ENCODE assay signal across 9 cellular contexts in genomic region chr15:65085990-65086679, GRCh38. TPM values are rescaled to one million over a fixed set of nuclear protein-coding genes. Genes with fewer than 3 reads are reported as not detected.
DNase-seq lines count a peak whose midpoint lies in the region; ATAC-seq and TF ChIP-seq lines count a peak whose summit lies in the region.
"Had no signal": no experiment of that assay in that cellular context is flagged by ENCODE, and none has a peak within 500 bp of the region (broad histone marks: within the 10 kb centered on the region; RNA-seq: fewer than 3 reads in every experiment).

No MANE protein-coding gene starts in this region.

- H2AFZ ChIP-seq in GM23338: peak overlapping the region; percentile 76; the same call in 1 of the 2 replicates

- H3K4me1 ChIP-seq in GM23338 (ENCODE audit: insufficient read depth) (peaks cover 41% of the 10 kb centered on the region), ascending aorta (peaks cover 56 to 82% of the 10 kb centered on the region in 2 donors)

- ATAC-seq in GM23338 (peak; percentile 63), memory B cell (ENCODE audit: low read depth) (peak; percentile 32), GM18858 (IDR thresholded peaks at IDR 0.05; ENCODE audit: unreplicated experiment) (no peak), GM21717 (IDR thresholded peaks at IDR 0.05; ENCODE audit: unreplicated experiment) (no peak)
- no peak for ATAC-seq in activated T-helper 17 cell treated with anti-CD3 and anti-CD28 coated beads, Interleukin-2, amount 50 U/mL, for 72 hours (replicated peaks)

- H3K4me2 ChIP-seq in GM23338: no peak overlapping the region

- H3K9me3 Mint-ChIP-seq in GM23338: no peaks in the 10 kb centered on the region
- H3K9me3 Mint-ChIP-seq in memory B cell: no peaks in the 10 kb centered on the region
- H3K9me3 Mint-ChIP-seq in activated T-helper 17 cell treated with anti-CD3 and anti-CD28 coated beads, Interleukin-2, amount 50 U/mL, for 72 hours: no peaks in the 10 kb centered on the region

- H3K36me3 Mint-ChIP-seq in GM23338 (ENCODE audit: low read depth): no peaks in the 10 kb centered on the region
- H3K36me3 Mint-ChIP-seq in memory B cell: no peaks in the 10 kb centered on the region
- H3K36me3 Mint-ChIP-seq in activated T-helper 17 cell treated with anti-CD3 and anti-CD28 coated beads, Interleukin-2, amount 50 U/mL, for 72 hours (ENCODE audit: low read depth): no peaks in the 10 kb centered on the region

- H3K27me3 Mint-ChIP-seq in GM23338 (ENCODE audit: insufficient read depth, low read depth, poor library complexity) (peaks cover 17% of the 10 kb centered on the region), memory B cell (peaks cover 23% of the 10 kb centered on the region)
- H3K27me3 Mint-ChIP-seq in activated T-helper 17 cell treated with anti-CD3 and anti-CD28 coated beads, Interleukin-2, amount 50 U/mL, for 72 hours: peaks cover 15% of the 10 kb centered on the region

- H4K20me1 ChIP-seq in GM23338 (replicated peaks; ENCODE audit: insufficient read depth): no peaks in the 10 kb centered on the region

- no peaks in the 10 kb centered on the region for H3K79me2 ChIP-seq in GM23338 (replicated peaks; ENCODE audit: insufficient read depth)

- H3K4me3 ChIP-seq in GM23338 (no peak overlapping the region), ascending aorta (no peak overlapping the region)

- no peaks in the 10 kb centered on the region for H3K9me3 ChIP-seq in ascending aorta

- peaks cover 64% of the 10 kb centered on the region for H3K4me1 Mint-ChIP-seq in GM23338
- peaks cover 6% of the 10 kb centered on the region for H3K4me1 Mint-ChIP-seq in memory B cell
- peaks cover 8% of the 10 kb centered on the region for H3K4me1 Mint-ChIP-seq in activated T-helper 17 cell treated with anti-CD3 and anti-CD28 coated beads, Interleukin-2, amount 50 U/mL, for 72 hours

- H3K27ac Mint-ChIP-seq in GM23338: no peak overlapping the region; the same call in 1 of the 2 replicates
- H3K27ac Mint-ChIP-seq in memory B cell: no peak overlapping the region
- no peak overlapping the region for H3K27ac Mint-ChIP-seq in activated T-helper 17 cell treated with anti-CD3 and anti-CD28 coated beads, Interleukin-2, amount 50 U/mL, for 72 hours

- peak; percentile 60 for TF ChIP-seq CTCF in C4-2B (conservative IDR thresholded peaks at IDR 0.05)
- peak; percentile 67 to 86 for TF ChIP-seq CTCF in GM23338 (conservative IDR thresholded peaks at IDR 0.05; ENCODE audit: low read depth in 2 of 2)
- TF ChIP-seq CTCF in ascending aorta (IDR thresholded peaks at IDR 0.05): peak in 1 of 3 experiments; percentile 27

- peaks cover 21% of the 10 kb centered on the region for H3F3A ChIP-seq in GM23338 (replicated peaks; ENCODE audit: low read depth)

- H3K9me2 ChIP-seq in GM23338 (ENCODE audit: insufficient read depth): no peaks in the 10 kb centered on the region

- H3K4me3 Mint-ChIP-seq in GM23338 (no peak overlapping the region), memory B cell (no peak overlapping the region)
- H3K4me3 Mint-ChIP-seq in activated T-helper 17 cell treated with anti-CD3 and anti-CD28 coated beads, Interleukin-2, amount 50 U/mL, for 72 hours: no peak overlapping the region

- DNase-seq in GM23338 (ENCODE audit: low spot score) (peak; percentile 84), ascending aorta (ENCODE audit: low spot score in 2 of 2) (no peak), memory B cell (ENCODE audit: low spot score in 2 of 2) (no peak), DMS79 (lab: John Stamatoyannopoulos, UW) (no peak)

- H3K27me3 ChIP-seq in GM23338 (ENCODE audit: insufficient read depth) (no peaks in the 10 kb centered on the region), ascending aorta (no peaks in the 10 kb centered on the region)

- H3K27ac ChIP-seq in C4-2B (no peak overlapping the region), GM23338 (ENCODE audit: low read depth) (no peak overlapping the region), ascending aorta (peak overlapping the region; percentile 96 to 98)
- H3K27ac ChIP-seq: epithelial cell of prostate had no signal

- H3K36me3 ChIP-seq in GM23338 (ENCODE audit: insufficient read depth) (no peaks in the 10 kb centered on the region), ascending aorta (no peaks in the 10 kb centered on the region)

- intact Hi-C loops in ascending aorta (cut with DNase I): no loop called here

TF ChIP-seq in GM23338, 12 proteins besides CTCF, POLR2A, EP300 and RAD21 (continues in another document):
- no peak for TF ChIP-seq ETS1 (IDR thresholded peaks at IDR 0.05)

RNA-seq across cellular contexts. Expression of gene KBTBD13, which starts 9.6 kb away (rescaled TPM):
- not detected in 2 replicates for total RNA-seq in GM23338 (2014; rRNA removed; shearing (Covaris generic))
- 0.09 TPM in 1 of 2 replicates, not detected in the other for polyA plus RNA-seq in GM23338 (2016; fragmentation: Nextera tagmentation; extraction: Ambion mirVana)
- 0.21 TPM for total RNA-seq in ascending aorta
- not detected for total RNA-seq in activated T-helper 17 cell treated with anti-CD3 and anti-CD28 coated beads, Interleukin-2, amount 50 U/mL, for 72 hours

RNA-seq across cellular contexts. Expression of gene RASL12, which starts 18.3 kb away (rescaled TPM):
- 20.1 and 27.7 TPM in 2 replicates for total RNA-seq in GM23338 (2014; rRNA removed; shearing (Covaris generic))
- polyA plus RNA-seq in GM23338 (2016; fragmentation: Nextera tagmentation; extraction: Ambion mirVana): 4.5 and 5.4 TPM in 2 replicates
- 187 TPM for total RNA-seq in ascending aorta
- total RNA-seq in activated T-helper 17 cell treated with anti-CD3 and anti-CD28 coated beads, Interleukin-2, amount 50 U/mL, for 72 hours: not detected

RNA-seq across cellular contexts. Expression of gene UBAP1L, which starts 28.9 kb away (rescaled TPM):
- total RNA-seq in GM23338 (2014; rRNA removed; shearing (Covaris generic)): 1.4 and 1.5 TPM in 2 replicates
- 0.47 and 0.53 TPM in 2 replicates for polyA plus RNA-seq in GM23338 (2016; fragmentation: Nextera tagmentation; extraction: Ambion mirVana)
- total RNA-seq in ascending aorta: 10.9 TPM
- 1 to 10 TPM; 5.2 to 6.1 TPM for total RNA-seq in activated T-helper 17 cell treated with anti-CD3 and anti-CD28 coated beads, Interleukin-2, amount 50 U/mL, for 72 hours

RNA-seq across cellular contexts. Expression of gene SLC51B, which starts 40.9 kb away (rescaled TPM):
- not detected in 2 replicates for total RNA-seq in GM23338 (2014; rRNA removed; shearing (Covaris generic))
- not detected in 2 replicates for polyA plus RNA-seq in GM23338 (2016; fragmentation: Nextera tagmentation; extraction: Ambion mirVana)
- not detected for total RNA-seq in ascending aorta
- total RNA-seq in activated T-helper 17 cell treated with anti-CD3 and anti-CD28 coated beads, Interleukin-2, amount 50 U/mL, for 72 hours: not detected

RNA-seq across cellular contexts. Expression of gene PDCD7, which starts 47.5 kb away (rescaled TPM):
- total RNA-seq in GM23338 (2014; rRNA removed; shearing (Covaris generic)): 16.5 and 21.2 TPM in 2 replicates
- 16.8 and 18.9 TPM in 2 replicates for polyA plus RNA-seq in GM23338 (2016; fragmentation: Nextera tagmentation; extraction: Ambion mirVana)
- 9.2 TPM for total RNA-seq in ascending aorta
- total RNA-seq in activated T-helper 17 cell treated with anti-CD3 and anti-CD28 coated beads, Interleukin-2, amount 50 U/mL, for 72 hours: 10 to 100 TPM; 22.0 to 36.7 TPM

Comparison
In these comparisons a context has a peak if more than half of its experiments do, and no peak if none do; other contexts are left out.
1. H3K27ac ChIP-seq: peak in ascending aorta (2 of 2); none in C4-2B (single experiment) and GM23338 (single experiment).
2. ATAC-seq: peak in GM23338 (single experiment) and memory B cell (single experiment); none in GM18858 (single experiment), activated T-helper 17 cell treated with anti-CD3 and anti-CD28 coated beads, Interleukin-2, amount 50 U/mL, for 72 hours (single experiment) and GM21717 (single experiment).
3. RNA of gene RASL12, which starts 18.3 kb away (total RNA-seq): 187 TPM in ascending aorta (single experiment) and 20.1 to 27.7 TPM in GM23338; not detected in activated T-helper 17 cell treated with anti-CD3 and anti-CD28 coated beads, Interleukin-2, amount 50 U/mL, for 72 hours; every median in the first group is over 10 times any median in the second.